Comparison of ENCODE assay signal across 15 cellular contexts in the genomic region with DNA sequence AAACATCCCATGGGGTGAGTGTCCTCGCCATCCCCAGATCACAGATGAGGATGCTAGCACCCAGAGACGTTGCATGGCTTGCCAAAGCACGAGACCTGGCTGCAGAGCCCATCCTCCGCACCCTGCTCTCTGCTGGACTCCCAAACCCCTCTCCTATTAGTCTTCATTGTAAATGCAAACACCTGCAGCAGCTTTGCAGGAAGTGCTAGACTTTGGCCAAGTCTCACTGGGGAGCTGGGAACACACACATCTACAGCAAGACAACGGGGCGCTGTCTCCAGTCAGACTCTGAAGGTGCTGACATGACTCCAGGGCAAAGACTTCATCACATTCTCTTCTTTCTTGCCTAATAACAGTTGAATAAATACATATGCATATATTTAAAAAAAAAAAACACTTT. TPM values are rescaled to one million over a fixed set of nuclear protein-coding genes. Genes with fewer than 3 reads are reported as not detected.
DNase-seq lines count a peak whose midpoint lies in the region; ATAC-seq, FAIRE-seq and TF ChIP-seq lines count a peak whose summit lies in the region.
"Had no signal": no experiment of that assay in that cellular context is flagged by ENCODE, and none has a peak within 500 bp of the region (broad histone marks: within the 10 kb centered on the region; RNA-seq: fewer than 3 reads in every experiment).

No MANE protein-coding gene starts in this region.

- 80% methylated on average over 6 of the region's 6 CpGs for WGBS in HepG2 (ENCODE audit: low lambda C conversion rate)
- 100% methylated on average over 3 of the region's 6 CpGs for WGBS in right lobe of liver (ENCODE audit: insufficient coverage, low coverage, low lambda C conversion rate, missing lambda C conversion rate)
- WGBS in suprapubic skin: 74% methylated on average over 6 of the region's 6 CpGs

- H3K4me3 ChIP-seq in HepG2 (replicated peaks in 1 of 3; ENCODE audit: insufficient read depth in 1 of 3, low read depth in 2 of 3, low read length in 3 of 3): no peak overlapping the region
- H3K4me3 ChIP-seq in right lobe of liver: no peak overlapping the region
- H3K4me3 ChIP-seq in SU-DHL-6 (ENCODE audit: insufficient read depth, low read length, poor library complexity, severe bottlenecking): peak overlapping the region; percentile 9
- no peak overlapping the region for H3K4me3 ChIP-seq in subcutaneous abdominal adipose tissue (ENCODE audit: low read depth in 1 of 5, low read length in 5 of 5)
- H3K4me3 ChIP-seq in uterus: no peak overlapping the region
- H3K4me3 ChIP-seq in suprapubic skin: no peak overlapping the region
- H3K4me3 ChIP-seq: heart left ventricle had no signal

- H3K36me3 ChIP-seq in HepG2 (replicated peaks in 1 of 2; ENCODE audit: control insufficient read depth in 1 of 2, insufficient read depth in 2 of 2, low read length in 2 of 2) (peaks cover 1 to 4% of the 10 kb centered on the region in 2 experiments; a peak in 3 of 5 replicates), right lobe of liver (no peaks in the 10 kb centered on the region), SU-DHL-6 (ENCODE audit: low read length) (no peaks in the 10 kb centered on the region), subcutaneous abdominal adipose tissue (ENCODE audit: control insufficient read depth in 5 of 5, insufficient read depth in 5 of 5, low read length in 5 of 5) (no peaks in the 10 kb centered on the region), uterus (no peaks in the 10 kb centered on the region), suprapubic skin (no peaks in the 10 kb centered on the region)

- BruUV-seq in HepG2 (replicated peaks; lab: Mats Ljungman, UMichigan): no TSS peak

- H4K20me1 ChIP-seq in HepG2 (ENCODE audit: insufficient read depth, low read length) (peaks cover 24% of the 10 kb centered on the region), SU-DHL-6 (ENCODE audit: low read depth, low read length) (no peaks in the 10 kb centered on the region)

- POLR2A ChIA-PET in HepG2 (lab: Yijun Ruan, JAX): interaction anchor here (2.4 kb wide), 1 partner anchor 10 kb away, joined by 6 read pairs; no protein-coding TSS in a partner anchor

- H3K27ac ChIP-seq in HepG2 (ENCODE audit: extremely low read length, insufficient read depth, low read length): no peak overlapping the region
- H3K27ac ChIP-seq in right lobe of liver: no peak overlapping the region
- peak overlapping the region; percentile 96 for H3K27ac ChIP-seq in SU-DHL-6 (ENCODE audit: low read depth, low read length)
- peak overlapping the region; percentile 92 for H3K27ac ChIP-seq in subcutaneous abdominal adipose tissue (ENCODE audit: low read depth, low read length)
- no peak overlapping the region for H3K27ac ChIP-seq in uterus
- no peak overlapping the region for H3K27ac ChIP-seq in suprapubic skin
- H3K27ac ChIP-seq: C4-2B had no signal

- H3K4me1 Mint-ChIP-seq in glutamatergic neuron (ENCODE audit: low read depth, unreplicated experiment): peaks cover 44% of the 10 kb centered on the region

- in situ Hi-C loops in HepG2 (cut with HindIII; ENCODE audit: extremely low pct_ligation_motif_present, low pct_unique_long_range_greater_than_20kb): no loop called here

- ATAC-seq in HepG2: no peak
- ATAC-seq in right lobe of liver: no peak
- ATAC-seq: heart left ventricle, PC-3 had no signal

- H3K9me3 ChIP-seq in HepG2 (ENCODE audit: low read length) (no peaks in the 10 kb centered on the region), right lobe of liver (no peaks in the 10 kb centered on the region), SU-DHL-6 (ENCODE audit: insufficient read depth, low read length) (no peaks in the 10 kb centered on the region), subcutaneous abdominal adipose tissue (ENCODE audit: control insufficient read depth in 5 of 5, low read length in 5 of 5) (no peaks in the 10 kb centered on the region), uterus (no peaks in the 10 kb centered on the region), suprapubic skin (no peaks in the 10 kb centered on the region)
- H3K9me3 ChIP-seq: heart left ventricle had no signal

- H3K4me2 ChIP-seq in HepG2 (ENCODE audit: low read depth, low read length) (no peak overlapping the region), SU-DHL-6 (ENCODE audit: low read depth, low read length, poor library complexity, severe bottlenecking) (peak overlapping the region; percentile 88)

- H3K9ac ChIP-seq in HepG2 (ENCODE audit: insufficient read depth, low read depth, low read length) (no peak overlapping the region), SU-DHL-6 (ENCODE audit: low read length) (peak overlapping the region; percentile 87), subcutaneous abdominal adipose tissue (ENCODE audit: low read length in 5 of 5) (no peak overlapping the region)

- CTCF ChIA-PET in HepG2 (lab: Yijun Ruan, JAX; ENCODE audit: low intra/inter-chr PET ratio, low total read pairs): no interaction called here

- H3K27me3 Mint-ChIP-seq in glutamatergic neuron (ENCODE audit: unreplicated experiment): peaks cover 4% of the 10 kb centered on the region

- peak overlapping the region; percentile 53 for H3K27ac Mint-ChIP-seq in glutamatergic neuron (ENCODE audit: unreplicated experiment)

- H3K27me3 ChIP-seq in HepG2 (ENCODE audit: control insufficient read depth in 1 of 2, insufficient read depth in 2 of 2, low read length in 2 of 2): no peaks in the 10 kb centered on the region
- H3K27me3 ChIP-seq in right lobe of liver: no peaks in the 10 kb centered on the region
- H3K27me3 ChIP-seq in SU-DHL-6 (ENCODE audit: low read length): no peaks in the 10 kb centered on the region
- no peaks in the 10 kb centered on the region for H3K27me3 ChIP-seq in subcutaneous abdominal adipose tissue (ENCODE audit: control insufficient read depth in 5 of 5, insufficient read depth in 4 of 5, low read length in 5 of 5)
- H3K27me3 ChIP-seq in uterus: no peaks in the 10 kb centered on the region
- no peaks in the 10 kb centered on the region for H3K27me3 ChIP-seq in suprapubic skin
- H3K27me3 ChIP-seq: heart left ventricle had no signal

- DNase-seq in HepG2 (ENCODE audit: low spot score) (no peak), right lobe of liver (no peak), glutamatergic neuron (no peak), uterus (no peak), NCI-H1417 treated with DMSO at 0.1 percent for 48 hours (lab: John Stamatoyannopoulos, UW) (no peak), suprapubic skin (ENCODE audit: low spot score in 2 of 2) (no peak)
- DNase-seq: activated CD4-positive, alpha-beta T cell treated with anti-CD3 and anti-CD28 coated beads, Interleukin-2, amount 50 U/mL, for 1 hour; heart left ventricle; kidney glomerular epithelial cell; NCI-H446; PC-3; stimulated activated CD4-positive, alpha-beta T cell treated with anti-CD3 and anti-CD28 coated beads, Interleukin-4, amount 100 ng/mL, for 1 hour had no signal

- H2AFZ ChIP-seq in HepG2 (ENCODE audit: low read length): no peak overlapping the region
- no peak overlapping the region for H2AFZ ChIP-seq in SU-DHL-6 (ENCODE audit: low read depth, low read length, severe bottlenecking)

- H3K79me2 ChIP-seq in HepG2 (ENCODE audit: insufficient read depth, low read length) (peaks cover 80% of the 10 kb centered on the region), SU-DHL-6 (ENCODE audit: insufficient read depth, low read length) (peaks cover 78% of the 10 kb centered on the region)

- FAIRE-seq in HepG2 (lab: Jason Lieb, UNC): no peak

- no peaks in the 10 kb centered on the region for H3K9me2 ChIP-seq in SU-DHL-6 (replicated peaks; ENCODE audit: insufficient read depth, low read length)

- no peak for TF ChIP-seq EP300 in HepG2 (IDR thresholded peaks at IDR 0.05; ENCODE audit: low read depth in 2 of 2, low read length in 2 of 2)
- TF ChIP-seq EP300 in HepG2 (CRISPR knock-in tag; IDR thresholded peaks at IDR 0.05; ENCODE audit: borderline replicate concordance): no peak
- no peak for TF ChIP-seq EP300 in suprapubic skin (IDR thresholded peaks at IDR 0.05)

- peaks cover 5% of the 10 kb centered on the region for H3K9me3 Mint-ChIP-seq in glutamatergic neuron (ENCODE audit: unreplicated experiment)

- TF ChIP-seq CTCF in HepG2 (CRISPR knock-in tag; IDR thresholded peaks at IDR 0.05): no peak
- TF ChIP-seq CTCF in right lobe of liver (IDR thresholded peaks at IDR 0.05): no peak
- no peak for TF ChIP-seq CTCF in SU-DHL-6 (IDR thresholded peaks at IDR 0.05; ENCODE audit: insufficient read depth, low read length, poor library complexity, severe bottlenecking)
- no peak for TF ChIP-seq CTCF in glutamatergic neuron (IDR thresholded peaks at IDR 0.05; ENCODE audit: partially characterized antibody, unreplicated experiment)
- TF ChIP-seq CTCF in uterus (IDR thresholded peaks at IDR 0.05): no peak
- no peak for TF ChIP-seq CTCF in suprapubic skin (IDR thresholded peaks at IDR 0.05)

- intact Hi-C loops in HepG2 (cut with micrococcal nuclease; ENCODE audit: unreplicated experiment) (no loop called here), right lobe of liver (cut with DNase I) (no loop called here), uterus (cut with DNase I; ENCODE audit: low total_unique reads) (no loop called here)

- peaks cover 82% of the 10 kb centered on the region for H3F3A ChIP-seq in SU-DHL-6 (ENCODE audit: insufficient read depth)

- H3K4me1 ChIP-seq in HepG2 (ENCODE audit: insufficient read depth, low read length) (peaks cover 64% of the 10 kb centered on the region), right lobe of liver (peaks cover 0 to 74% (median 26%) of the 10 kb centered on the region in 4 donors), subcutaneous abdominal adipose tissue (ENCODE audit: control insufficient read depth in 5 of 5, insufficient read depth in 5 of 5, low read length in 5 of 5) (peaks cover 5 to 74% (median 39%) of the 10 kb centered on the region in 5 donors), uterus (no peaks in the 10 kb centered on the region), suprapubic skin (peaks cover 62% of the 10 kb centered on the region)

- peak overlapping the region; percentile 26 for H3K4me3 Mint-ChIP-seq in glutamatergic neuron (ENCODE audit: unreplicated experiment)

- peaks cover 5% of the 10 kb centered on the region for H3K36me3 Mint-ChIP-seq in glutamatergic neuron (ENCODE audit: unreplicated experiment)

- no peak for TF ChIP-seq POLR2A in HepG2 (IDR thresholded peaks at IDR 0.05; ENCODE audit: insufficient read depth in 1 of 2, low read depth in 2 of 2, low read length in 2 of 2)
- no peak for TF ChIP-seq POLR2A in right lobe of liver (IDR thresholded peaks at IDR 0.05)
- no peak for TF ChIP-seq POLR2A in uterus (IDR thresholded peaks at IDR 0.05)
- no peak for TF ChIP-seq POLR2A in suprapubic skin (IDR thresholded peaks at IDR 0.05)

- no peak for TF ChIP-seq RAD21 in HepG2 (CRISPR knock-in tag; IDR thresholded peaks at IDR 0.05)

RNA-seq across cellular contexts. Expression of gene CYTH1, which starts 43.8 kb away (rescaled TPM):
- total RNA-seq in HepG2 (2016; rRNA removed; fragmentation: Illumina TruSeq; extraction: Trizol) (20.1 and 21.3 TPM in 2 replicates), right lobe of liver (10 to 100 TPM; 14.8 to 46.2 (median 28.8) TPM), glutamatergic neuron (ENCODE audit: unreplicated experiment) (57.2 TPM), uterus (10 to 100 TPM in 3 of 4 donors, 1 to 10 TPM in 1; 6.2 to 56.1 (median 44.3) TPM), suprapubic skin (10 to 100 TPM; 57.6 to 88.6 (median 74.9) TPM)
- 4.6 and 4.8 TPM in 2 replicates for total RNA-seq in HepG2 (2016; cell fraction: cytosol; rRNA removed; fragmentation: Illumina TruSeq; extraction: Trizol; ENCODE audit: low read depth)
- total RNA-seq in HepG2 (2016; cell fraction: insoluble cytoplasmic fraction; rRNA removed; fragmentation: Illumina TruSeq; extraction: Trizol): 20.2 and 20.6 TPM in 2 replicates
- total RNA-seq in HepG2 (2016; cell fraction: membrane; rRNA removed; fragmentation: Illumina TruSeq; extraction: Trizol): 12.9 and 13.2 TPM in 2 replicates
- 21.3 and 24.7 TPM in 2 replicates for total RNA-seq in HepG2 (2016; cell fraction: nucleus; rRNA removed; fragmentation: Illumina TruSeq; extraction: Trizol)
- polyA plus RNA-seq in HepG2 (2011; rRNA removed): 48.9 and 66.5 TPM in 2 replicates
- polyA plus RNA-seq in HepG2 (2011; cell fraction: cytosol; rRNA removed): 36.2 and 36.3 TPM in 2 replicates
- 233 and 263 TPM in 2 replicates for polyA plus RNA-seq in HepG2 (2011; cell fraction: nucleus; rRNA removed)
- 33.2 and 38.1 TPM in 2 replicates for polyA plus RNA-seq in HepG2 (2012)
- 2.0 TPM in 2 replicates for polyA plus RNA-seq in HepG2 (2016; cell fraction: cytosol; fragmentation: Illumina TruSeq; extraction: Trizol; ENCODE audit: low read depth)
- 22.9 and 27.1 TPM in 2 replicates for polyA plus RNA-seq in HepG2 (2016; cell fraction: insoluble cytoplasmic fraction; fragmentation: Illumina TruSeq; extraction: Trizol; ENCODE audit: low read depth)
- polyA plus RNA-seq in HepG2 (2016; cell fraction: membrane; fragmentation: Illumina TruSeq; extraction: Trizol; ENCODE audit: low read depth): 7.5 and 8.2 TPM in 2 replicates
- 48.3 and 49.0 TPM in 2 replicates for polyA plus RNA-seq in HepG2 (2016; cell fraction: nucleus; fragmentation: Illumina TruSeq; extraction: Trizol; ENCODE audit: insufficient read depth, low read depth)
- 20.1 and 43.0 TPM in 2 replicates for polyA minus RNA-seq in HepG2 (2011; rRNA and poly(A)+ RNA removed; ENCODE audit: low replicate concordance)
- polyA minus RNA-seq in HepG2 (2011; cell fraction: cytosol; rRNA and poly(A)+ RNA removed): 16.4 and 17.8 TPM in 2 replicates
- 66.4 and 72.6 TPM in 2 replicates for polyA minus RNA-seq in HepG2 (2011; cell fraction: nucleus; rRNA and poly(A)+ RNA removed)

Comparison
In these comparisons a context has a peak if more than half of its experiments do, and no peak if none do; other contexts are left out.
1. H3K27ac ChIP-seq: peak in SU-DHL-6 (single experiment) and subcutaneous abdominal adipose tissue (single experiment); none in HepG2 (single experiment), right lobe of liver (0 of 3), uterus (0 of 2) and suprapubic skin (single experiment).